In the genomic region with DNA sequence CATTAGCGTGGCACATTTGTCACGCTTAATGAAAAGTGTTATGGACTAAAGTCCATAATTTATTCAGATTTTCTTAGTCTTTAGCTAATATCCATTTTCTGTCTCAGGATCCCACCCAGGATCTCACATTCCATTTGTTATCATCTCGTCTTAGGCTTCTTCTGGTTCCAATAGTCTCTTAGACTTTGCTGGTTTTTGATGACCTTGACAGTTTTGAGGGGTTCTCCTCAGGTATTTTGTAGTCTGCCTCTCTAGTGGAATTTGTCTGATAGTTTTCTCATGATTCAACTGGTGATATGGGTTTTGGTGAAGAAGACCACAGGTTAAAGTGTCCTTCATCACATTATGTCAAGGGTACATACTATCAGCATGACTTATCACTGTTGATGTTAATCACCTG, we compare ENCODE assay signal across 33 cellular contexts.
"Had no signal": no experiment of that assay in that cellular context is flagged by ENCODE, and none has a peak within 500 bp of the region (broad histone marks: within the 10 kb centered on the region; RNA-seq: fewer than 3 reads in every experiment).

No MANE protein-coding gene starts in this region.

- H3K27me3 ChIP-seq: MG63 had no signal

- DNase-seq: Kasumi-1, MG63, MM.1S, MV-4-11, NCI-H1048, NCI-H1092, NCI-H1092 treated with DMSO at 0.1 percent for 48 hours, NCI-H1105, NCI-H1105 treated with DMSO at 0.1 percent for 48 hours, NCI-H1417, NCI-H1417 treated with DMSO at 0.1 percent for 48 hours, NCI-H1436, NCI-H1436 treated with DMSO at 0.1 percent for 48 hours, NCI-H146, NCI-H187, NCI-H187 treated with DMSO at 0.1 percent for 48 hours, NCI-H1930, NCI-H2029, NCI-H2029 treated with DMSO at 0.1 percent for 48 hours, NCI-H2081, NCI-H2081 treated with DMSO at 0.1 percent for 48 hours, NCI-H2107, NCI-H2171, NCI-H2171 treated with DMSO at 0.1 percent for 48 hours, NCI-H2227 treated with DMSO at 0.1 percent for 48 hours, NCI-H226, NCI-H345, NCI-H446, NCI-H446 treated with DMSO at 0.1 percent for 48 hours, NCI-H510A, NCI-H510A treated with DMSO at 0.1 percent for 48 hours, NCI-H524, NCI-H524 treated with DMSO at 0.1 percent for 48 hours had no signal

- H3K36me3 ChIP-seq: MG63 had no signal

- H3K4me3 ChIP-seq: MG63 had no signal
